Comparison of ENCODE assay signal across 16 cellular contexts in genomic region chr4:93317571-93317970, GRCh38.
DNase-seq lines count a peak whose midpoint lies in the region; ATAC-seq, FAIRE-seq and TF ChIP-seq lines count a peak whose summit lies in the region.
"Had no signal": no experiment of that assay in that cellular context is flagged by ENCODE, and none has a peak within 500 bp of the region (broad histone marks: within the 10 kb centered on the region; RNA-seq: fewer than 3 reads in every experiment).

No MANE protein-coding gene starts in this region.

- no peaks in the 10 kb centered on the region for H3K27me3 ChIP-seq in bronchial epithelial cell (ENCODE audit: control insufficient read depth, insufficient read depth, low read length)
- no peaks in the 10 kb centered on the region for H3K27me3 ChIP-seq in pancreas

- no peaks in the 10 kb centered on the region for H3K36me3 ChIP-seq in bronchial epithelial cell (ENCODE audit: control insufficient read depth, insufficient read depth, low read length)
- no peaks in the 10 kb centered on the region for H3K36me3 ChIP-seq in pancreas
- H3K36me3 ChIP-seq: HAP-1 had no signal

- H3K4me1 ChIP-seq in pancreas: no peaks in the 10 kb centered on the region

- H3K27ac ChIP-seq in pancreas: no peak overlapping the region

- intact Hi-C loops in pancreas (cut with DNase I): no loop called here

- H3K4me3 ChIP-seq in bronchial epithelial cell (ENCODE audit: low read depth, low read length): no peak overlapping the region
- H3K4me3 ChIP-seq in pancreas: no peak overlapping the region
- H3K4me3 ChIP-seq: HAP-1 had no signal

- TF ChIP-seq CTCF in bronchial epithelial cell (IDR thresholded peaks at IDR 0.05; ENCODE audit: insufficient read depth, low read length, severe bottlenecking): no peak
- TF ChIP-seq CTCF in pancreas (IDR thresholded peaks at IDR 0.05): no peak

- 82 to 92% methylated on average over 1 of the region's 1 CpG for WGBS in pancreas, 2 donors

- DNase-seq in A172 (ENCODE audit: low spot score): peak; percentile 6
- peak; percentile 15 for DNase-seq in DMS53 (lab: John Stamatoyannopoulos, UW)
- DNase-seq in NCI-H226: peak; percentile 36
- peak; percentile 42 for DNase-seq in bronchial epithelial cell (ENCODE audit: low read depth)
- no peak for DNase-seq in mesenteric fat pad (ENCODE audit: low spot score)
- no peak for DNase-seq in pancreas
- no peak for DNase-seq in SW 1271 (lab: John Stamatoyannopoulos, UW)
- DNase-seq: Calu3; CD4-positive, CD25-positive, alpha-beta regulatory T cell; KBM-7; NCI-H1092; NCI-H187; NCI-H510A treated with DMSO at 0.1 percent for 48 hours; T-helper 2 cell had no signal

- ATAC-seq in pancreas: no peak
- no peak for ATAC-seq in HG03045 (IDR thresholded peaks at IDR 0.05; ENCODE audit: unreplicated experiment)

- H3K9me3 ChIP-seq in pancreas: no peaks in the 10 kb centered on the region
- H3K9me3 ChIP-seq: HAP-1 had no signal

- FAIRE-seq in bronchial epithelial cell (lab: Jason Lieb, UNC) (no peak), pancreas (lab: Jason Lieb, UNC) (no peak)

Comparison
In these comparisons a context has a peak if more than half of its experiments do, and no peak if none do; other contexts are left out.
1. DNase-seq: peak in A172 (single experiment), DMS53 (single experiment), NCI-H226 (single experiment) and bronchial epithelial cell (single experiment); none in mesenteric fat pad (single experiment), pancreas (0 of 6) and SW 1271 (0 of 2).